Comparison of ENCODE assay signal across 14 cellular contexts in genomic region chr2:53896864-53897263, GRCh38. TPM values are rescaled to one million over a fixed set of nuclear protein-coding genes. Genes with fewer than 3 reads are reported as not detected.
DNase-seq lines count a peak whose midpoint lies in the region; ATAC-seq and TF ChIP-seq lines count a peak whose summit lies in the region.
"Had no signal": no experiment of that assay in that cellular context is flagged by ENCODE, and none has a peak within 500 bp of the region (broad histone marks: within the 10 kb centered on the region; RNA-seq: fewer than 3 reads in every experiment).

No MANE protein-coding gene starts in this region.

- in situ Hi-C loops in brain microvascular endothelial cell (cut with HindIII; ENCODE audit: low pct_ligation_motif_present, low sequenced_read_pairs), result no loop called here

- H3K4me3 ChIP-seq in brain microvascular endothelial cell (ENCODE audit: low read depth, low read length) (no peak overlapping the region), kidney epithelial cell (ENCODE audit: low read depth, low read length) (no peak overlapping the region)
- H3K4me3 ChIP-seq: upper lobe of left lung had no signal

- ATAC-seq in GM18520 (IDR thresholded peaks at IDR 0.05; ENCODE audit: unreplicated experiment) (no peak), HG03175 (IDR thresholded peaks at IDR 0.05; ENCODE audit: unreplicated experiment) (no peak)
- ATAC-seq: effector memory CD8-positive, alpha-beta T cell had no signal

- H3K36me3 ChIP-seq in brain microvascular endothelial cell (replicated peaks) (peaks cover 69% of the 10 kb centered on the region), kidney epithelial cell (ENCODE audit: control insufficient read depth, insufficient read depth, low read length) (no peaks in the 10 kb centered on the region)

- H3K27me3 ChIP-seq in brain microvascular endothelial cell (replicated peaks) (no peaks in the 10 kb centered on the region), kidney epithelial cell (ENCODE audit: control insufficient read depth, insufficient read depth, low read length) (no peaks in the 10 kb centered on the region)
- H3K27me3 ChIP-seq: upper lobe of left lung had no signal

- H3K27ac ChIP-seq in brain microvascular endothelial cell, result no peak overlapping the region
- H3K27ac ChIP-seq: parathyroid adenoma, upper lobe of left lung had no signal

- no peak for TF ChIP-seq CTCF in brain microvascular endothelial cell (IDR thresholded peaks at IDR 0.05; ENCODE audit: low read depth, low read length, missing control alignments)
- no peak for TF ChIP-seq CTCF in kidney epithelial cell (IDR thresholded peaks at IDR 0.05; ENCODE audit: insufficient read depth, low read length, poor library complexity, severe bottlenecking)

- DNase-seq in A172 (ENCODE audit: low spot score), result peak; percentile 32
- peak; percentile 65 for DNase-seq in GM03348 (ENCODE audit: low spot score)
- peak; percentile 13 for DNase-seq in brain microvascular endothelial cell
- peak; percentile 37 for DNase-seq in kidney epithelial cell (ENCODE audit: low read depth)
- DNase-seq in DMS53 (lab: John Stamatoyannopoulos, UW), result no peak
- no peak for DNase-seq in activated effector memory CD4-positive, alpha-beta T cell treated with anti-CD3 and anti-CD28 coated beads, Interleukin-2, amount 50 U/mL, for 16 hours
- DNase-seq: activated effector memory CD4-positive, alpha-beta T cell treated with Interleukin-2 at 50 U/mL for 16 hours; effector memory CD8-positive, alpha-beta T cell; NCI-H2171; RPMI8226; upper lobe of left lung had no signal

RNA-seq across cellular contexts. Expression of gene GPR75, which starts 37.1 kb away (rescaled TPM):
- 0.81 and 1.3 TPM in 2 replicates for total RNA-seq in A172 (2014; rRNA removed; shearing (Covaris generic))
- 0.96 and 1.6 TPM in 2 replicates for total RNA-seq in kidney epithelial cell

Comparison
In these comparisons a context has a peak if more than half of its experiments do, and no peak if none do; other contexts are left out.
1. DNase-seq: peak in A172 (single experiment), GM03348 (single experiment), brain microvascular endothelial cell (single experiment) and kidney epithelial cell (single experiment); none in DMS53 (single experiment) and activated effector memory CD4-positive, alpha-beta T cell treated with anti-CD3 and anti-CD28 coated beads, Interleukin-2, amount 50 U/mL, for 16 hours (single experiment).